Comparison of ENCODE assay signal across 33 cellular contexts in genomic region chr10:101087376-101087775, GRCh38. TPM values are rescaled to one million over a fixed set of nuclear protein-coding genes. Genes with fewer than 3 reads are reported as not detected.
DNase-seq lines count a peak whose midpoint lies in the region; TF ChIP-seq lines count a peak whose summit lies in the region.
"Had no signal": no experiment of that assay in that cellular context is flagged by ENCODE, and none has a peak within 500 bp of the region (broad histone marks: within the 10 kb centered on the region; RNA-seq: fewer than 3 reads in every experiment).

No MANE protein-coding gene starts in this region.

- peaks cover 0 to 97% (median 10%) of the 10 kb centered on the region in 4 donors for H3K27me3 ChIP-seq in esophagus muscularis mucosa
- H3K27me3 ChIP-seq: BE2C had no signal

- no peak for TF ChIP-seq CTCF in esophagus muscularis mucosa (IDR thresholded peaks at IDR 0.05)

- intact Hi-C loops in esophagus muscularis mucosa (cut with DNase I): no loop called here

- TF ChIP-seq EP300 in esophagus muscularis mucosa (IDR thresholded peaks at IDR 0.05): no peak

- H3K36me3 Mint-ChIP-seq in activated naive CD8-positive, alpha-beta T cell treated with anti-CD3 and anti-CD28 coated beads for 36 hours: no peaks in the 10 kb centered on the region
- H3K36me3 Mint-ChIP-seq: CD14-positive monocyte; CD4-positive, alpha-beta memory T cell; CD4-positive, CD25-positive, alpha-beta regulatory T cell; CD8-positive, alpha-beta memory T cell; CD8-positive, alpha-beta T cell had no signal

- WGBS in esophagus muscularis mucosa: 62% methylated on average over 5 of the region's 10 CpGs

- no peak for TF ChIP-seq POLR2A in esophagus muscularis mucosa (IDR thresholded peaks at IDR 0.05; ENCODE audit: low read depth)

- H3K4me3 Mint-ChIP-seq in activated naive CD8-positive, alpha-beta T cell treated with anti-CD3 and anti-CD28 coated beads for 36 hours: no peak overlapping the region
- H3K4me3 Mint-ChIP-seq: B cell; CD4-positive, alpha-beta memory T cell; CD4-positive, alpha-beta T cell; CD8-positive, alpha-beta memory T cell; CD8-positive, alpha-beta T cell had no signal

- H3K9me3 Mint-ChIP-seq in activated naive CD8-positive, alpha-beta T cell treated with anti-CD3 and anti-CD28 coated beads for 36 hours: no peaks in the 10 kb centered on the region
- H3K9me3 Mint-ChIP-seq: CD4-positive, alpha-beta memory T cell; CD4-positive, alpha-beta T cell; CD8-positive, alpha-beta memory T cell; CD8-positive, alpha-beta T cell had no signal

- H3K36me3 ChIP-seq in esophagus muscularis mucosa: no peaks in the 10 kb centered on the region
- H3K36me3 ChIP-seq: BE2C; BLaER1; BLaER1 treated with 17β-estradiol and CSF1 and Interleukin-3, amounts not matched to agents 10 nM and 100 nM had no signal

- H3K9me3 ChIP-seq in esophagus muscularis mucosa: no peaks in the 10 kb centered on the region
- H3K9me3 ChIP-seq: A549; BE2C; BLaER1; BLaER1 treated with 17β-estradiol and CSF1 and Interleukin-3, amounts not matched to agents 10 nM and 100 nM; Caco-2 had no signal

- DNase-seq in NCI-H82 (lab: John Stamatoyannopoulos, UW): peak; percentile 84
- DNase-seq in NCI-H82 treated with DMSO at 0.1 percent for 48 hours (lab: John Stamatoyannopoulos, UW; ENCODE audit: unreplicated experiment): peak; percentile 56
- no peak for DNase-seq in activated naive CD8-positive, alpha-beta T cell treated with anti-CD3 and anti-CD28 coated beads for 36 hours
- DNase-seq in esophagus muscularis mucosa (ENCODE audit: extremely low spot score): no peak
- DNase-seq: 8988T; ACHN; AML-193; C1 segment of cervical spinal cord; Caco-2; Calu3; CD4-positive, alpha-beta memory T cell; CD4-positive, alpha-beta T cell; CD4-positive, CD25-positive, alpha-beta regulatory T cell; CD8-positive, alpha-beta memory T cell; CD8-positive, alpha-beta T cell; COR-L47; DMS 273 treated with DMSO at 0.1 percent for 48 hours; DMS153; DMS53; DMS79; DMS79 treated with DMSO at 0.1 percent for 48 hours; DND-41; EL had no signal

- no peak overlapping the region for H3K27ac ChIP-seq in esophagus muscularis mucosa (replicated peaks in 1 of 4)
- H3K27ac ChIP-seq: 22Rv1; A549; BLaER1; BLaER1 treated with 17β-estradiol and CSF1 and Interleukin-3, amounts not matched to agents 10 nM and 100 nM; C4-2B had no signal

- H3K27me3 Mint-ChIP-seq in activated naive CD8-positive, alpha-beta T cell treated with anti-CD3 and anti-CD28 coated beads for 36 hours: peaks cover 51% of the 10 kb centered on the region

- H3K27ac Mint-ChIP-seq in activated naive CD8-positive, alpha-beta T cell treated with anti-CD3 and anti-CD28 coated beads for 36 hours: no peak overlapping the region
- H3K27ac Mint-ChIP-seq: B cell; CD4-positive, alpha-beta T cell; CD4-positive, CD25-positive, alpha-beta regulatory T cell; CD8-positive, alpha-beta memory T cell; CD8-positive, alpha-beta T cell had no signal

- H3K4me3 ChIP-seq in esophagus muscularis mucosa: no peak overlapping the region
- H3K4me3 ChIP-seq: A549; BLaER1; BLaER1 treated with 17β-estradiol and CSF1 and Interleukin-3, amounts not matched to agents 10 nM and 100 nM had no signal

- no peaks in the 10 kb centered on the region for H3K4me1 ChIP-seq in esophagus muscularis mucosa
- H3K4me1 ChIP-seq: BLaER1; BLaER1 treated with 17β-estradiol and CSF1 and Interleukin-3, amounts not matched to agents 10 nM and 100 nM had no signal

- H3K4me1 Mint-ChIP-seq in activated naive CD8-positive, alpha-beta T cell treated with anti-CD3 and anti-CD28 coated beads for 36 hours: no peaks in the 10 kb centered on the region
- H3K4me1 Mint-ChIP-seq: B cell; CD14-positive monocyte; CD4-positive, alpha-beta memory T cell; CD4-positive, CD25-positive, alpha-beta regulatory T cell; CD8-positive, alpha-beta memory T cell had no signal

RNA-seq across cellular contexts. Expression of gene KAZALD1, which starts 25.6 kb away (rescaled TPM):
- total RNA-seq in activated naive CD8-positive, alpha-beta T cell treated with anti-CD3 and anti-CD28 coated beads for 36 hours: under 1 TPM; 0.25 to 0.28 TPM
- total RNA-seq in esophagus muscularis mucosa: 1 to 10 TPM; 1.0 to 4.0 (median 2.6) TPM
- total RNA-seq: CD4-positive, alpha-beta memory T cell; CD4-positive, alpha-beta T cell; CD4-positive, CD25-positive, alpha-beta regulatory T cell; CD8-positive, alpha-beta T cell had no signal

RNA-seq across cellular contexts. Expression of gene TLX1, which starts 43.7 kb away (rescaled TPM):
- not detected for total RNA-seq in activated naive CD8-positive, alpha-beta T cell treated with anti-CD3 and anti-CD28 coated beads for 36 hours
- total RNA-seq in esophagus muscularis mucosa: not detected
- total RNA-seq: A172; A673; B cell; Calu3; CD4-positive, alpha-beta memory T cell; CD4-positive, alpha-beta T cell; CD4-positive, CD25-positive, alpha-beta regulatory T cell; CD8-positive, alpha-beta memory T cell; CD8-positive, alpha-beta T cell had no signal

RNA-seq across cellular contexts. Expression of gene SFXN3, which starts 56.3 kb away (rescaled TPM):
- total RNA-seq in activated naive CD8-positive, alpha-beta T cell treated with anti-CD3 and anti-CD28 coated beads for 36 hours: 10 to 100 TPM; 12.6 to 13.9 TPM
- 10 to 100 TPM; 40.9 to 95.5 (median 76.1) TPM for total RNA-seq in esophagus muscularis mucosa

RNA-seq across cellular contexts. Expression of gene PDZD7, which starts 56.4 kb away (rescaled TPM):
- under 1 TPM; 0.14 to 0.66 TPM for total RNA-seq in activated naive CD8-positive, alpha-beta T cell treated with anti-CD3 and anti-CD28 coated beads for 36 hours
- total RNA-seq in esophagus muscularis mucosa: under 1 TPM; under 0.01 to 0.75 (median 0.39) TPM

Comparison
In these comparisons a context has a peak if more than half of its experiments do, and no peak if none do; other contexts are left out.
1. DNase-seq: peak in NCI-H82 (single experiment) and NCI-H82 treated with DMSO at 0.1 percent for 48 hours (single experiment); none in activated naive CD8-positive, alpha-beta T cell treated with anti-CD3 and anti-CD28 coated beads for 36 hours (single experiment) and esophagus muscularis mucosa (single experiment).